8 cellular contexts compared by ENCODE assay signal in the genomic region with DNA sequence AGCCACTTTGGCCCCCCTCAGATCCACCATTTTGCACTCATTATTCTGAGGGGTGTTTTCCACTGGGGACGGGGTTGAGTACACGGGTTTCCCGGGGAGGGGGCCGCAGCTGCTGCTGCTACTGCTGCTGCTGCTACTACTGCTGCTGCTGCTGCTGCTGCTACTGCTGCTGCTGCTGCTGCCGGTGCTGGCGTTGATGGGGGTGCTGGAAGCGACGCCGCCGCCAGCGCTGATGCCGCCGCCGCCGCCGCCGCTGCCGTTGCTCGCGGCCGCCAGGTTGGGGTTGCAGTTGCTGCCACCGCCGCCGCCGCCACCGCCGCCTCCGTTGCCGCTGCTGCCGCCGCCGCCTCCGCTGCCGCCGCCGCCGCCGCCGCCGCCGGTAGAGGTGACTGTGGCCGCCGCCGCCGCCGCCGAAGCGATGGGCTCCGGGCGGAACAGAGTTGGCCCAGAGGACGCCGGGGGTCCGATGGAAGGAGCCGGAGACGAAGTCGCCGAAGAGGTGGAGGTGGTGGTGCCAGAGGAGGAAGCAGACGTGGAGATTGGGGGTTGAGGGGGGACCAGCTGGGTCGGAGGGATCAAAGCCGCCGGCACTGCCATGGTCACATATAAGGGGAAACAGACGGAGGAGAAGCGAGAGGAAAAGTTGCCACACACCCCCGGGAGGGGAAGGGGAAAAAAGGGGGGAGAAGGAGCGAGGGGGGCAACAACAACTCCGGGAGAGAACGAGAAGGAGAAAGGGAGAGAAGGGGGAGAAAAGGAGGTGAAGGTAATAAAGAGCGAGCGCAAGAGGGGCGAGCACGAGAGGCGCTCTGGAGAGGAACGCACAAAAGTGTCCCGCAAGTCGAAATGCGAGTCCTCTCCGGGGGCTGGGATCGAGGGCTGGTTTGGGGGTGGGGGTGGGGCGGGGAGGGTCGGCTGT. TPM values are rescaled to one million over a fixed set of nuclear protein-coding genes. Genes with fewer than 3 reads are reported as not detected.
DNase-seq lines count a peak whose midpoint lies in the region; ATAC-seq and TF ChIP-seq lines count a peak whose summit lies in the region.

No MANE protein-coding gene starts in this region.

- peaks cover 58% of the 10 kb centered on the region for H3K27me3 Mint-ChIP-seq in activated CD8-positive, alpha-beta T cell treated with anti-CD3 and anti-CD28 coated beads, Interleukin-2, amount 10 ng/mL, durations not matched to agents 7 days and 5 days (ENCODE audit: low read depth)
- H3K27me3 Mint-ChIP-seq in neural progenitor cell (ENCODE audit: insufficient read depth, low read depth) = peaks cover 6% of the 10 kb centered on the region

- H3K4me3 Mint-ChIP-seq in activated CD8-positive, alpha-beta T cell treated with anti-CD3 and anti-CD28 coated beads, Interleukin-2, amount 10 ng/mL, durations not matched to agents 7 days and 5 days = peak overlapping the region; percentile 43
- peak overlapping the region; percentile 99 for H3K4me3 Mint-ChIP-seq in neural progenitor cell

- peak overlapping the region; percentile 85 for H3K4me2 ChIP-seq in neural progenitor cell

- H3K79me2 ChIP-seq in neural progenitor cell (ENCODE audit: low read depth) = peaks cover 65% of the 10 kb centered on the region

- H3F3A ChIP-seq in neural progenitor cell (ENCODE audit: low read depth) = peaks cover 32% of the 10 kb centered on the region

- H3K9ac ChIP-seq in neural progenitor cell = no peak overlapping the region

- peaks cover 19% of the 10 kb centered on the region for H3K4me1 Mint-ChIP-seq in activated CD8-positive, alpha-beta T cell treated with anti-CD3 and anti-CD28 coated beads, Interleukin-2, amount 10 ng/mL, durations not matched to agents 7 days and 5 days (ENCODE audit: low read depth)
- peaks cover 44% of the 10 kb centered on the region for H3K4me1 Mint-ChIP-seq in neural progenitor cell

- CTCF ChIA-PET in activated CD8-positive, alpha-beta T cell treated with anti-CD3 and anti-CD28 coated beads, Interleukin-2, amount 10 ng/mL, durations not matched to agents 7 days and 5 days (lab: Charles Lee) = interaction anchor here (2.1 kb wide), 1 partner anchor 13 kb away, joined by 8 read pairs; no protein-coding TSS in a partner anchor

- POLR2A ChIA-PET in activated CD8-positive, alpha-beta T cell treated with anti-CD3 and anti-CD28 coated beads, Interleukin-2, amount 10 ng/mL, durations not matched to agents 7 days and 5 days (lab: Charles Lee) = no interaction called here

- peaks cover 39% of the 10 kb centered on the region for H3K27me3 ChIP-seq in neural progenitor cell

- ATAC-seq in HG03342 (IDR thresholded peaks at IDR 0.05; ENCODE audit: unreplicated experiment) (peak; percentile 4), HG03378 (IDR thresholded peaks at IDR 0.05; ENCODE audit: unreplicated experiment) (no peak), GM19324 (IDR thresholded peaks at IDR 0.05; ENCODE audit: low FRiP score, unreplicated experiment) (no peak), GM21515 (IDR thresholded peaks at IDR 0.05; ENCODE audit: unreplicated experiment) (no peak)
- ATAC-seq in activated CD8-positive, alpha-beta T cell treated with anti-CD3 and anti-CD28 coated beads, Interleukin-2, amount 10 ng/mL, durations not matched to agents 7 days and 5 days = peak; percentile 36

- H3K4me3 ChIP-seq in GM12865 (ENCODE audit: low read depth, low read length) (peak overlapping the region; percentile 47), fibroblast of villous mesenchyme (ENCODE audit: low read depth, low read length) (peak overlapping the region; percentile 80), neural progenitor cell (peak overlapping the region; percentile 96)

- TF ChIP-seq CTCF in GM12865 (IDR thresholded peaks at IDR 0.05; ENCODE audit: insufficient read depth, low read depth, low read length, missing control alignments) (no peak), fibroblast of villous mesenchyme (IDR thresholded peaks at IDR 0.05; ENCODE audit: insufficient read depth, low read depth, low read length) (no peak), neural progenitor cell (IDR thresholded peaks at IDR 0.05) (no peak)

- no peak overlapping the region for H3K27ac Mint-ChIP-seq in activated CD8-positive, alpha-beta T cell treated with anti-CD3 and anti-CD28 coated beads, Interleukin-2, amount 10 ng/mL, durations not matched to agents 7 days and 5 days
- H3K27ac Mint-ChIP-seq in neural progenitor cell = peak overlapping the region; percentile 94

- no peaks in the 10 kb centered on the region for H3K36me3 ChIP-seq in neural progenitor cell

- peaks cover 25% of the 10 kb centered on the region for H4K20me1 ChIP-seq in neural progenitor cell (ENCODE audit: low read depth)

- H3K4me1 ChIP-seq in neural progenitor cell = peaks cover 54% of the 10 kb centered on the region

- H3K9me3 ChIP-seq in neural progenitor cell (ENCODE audit: low read depth) = no peaks in the 10 kb centered on the region

- H3K9me3 Mint-ChIP-seq in activated CD8-positive, alpha-beta T cell treated with anti-CD3 and anti-CD28 coated beads, Interleukin-2, amount 10 ng/mL, durations not matched to agents 7 days and 5 days (ENCODE audit: insufficient read depth) = no peaks in the 10 kb centered on the region
- peaks cover 2% of the 10 kb centered on the region for H3K9me3 Mint-ChIP-seq in neural progenitor cell

- H3K27ac ChIP-seq in neural progenitor cell = no peak overlapping the region

- no peak for DNase-seq in GM12865 (ENCODE audit: low read depth)
- no peak for DNase-seq in activated CD8-positive, alpha-beta T cell treated with anti-CD3 and anti-CD28 coated beads, Interleukin-2, amount 10 ng/mL, durations not matched to agents 7 days and 5 days
- peak; percentile 7 for DNase-seq in fibroblast of villous mesenchyme (ENCODE audit: low read depth)
- peak; percentile 71 for DNase-seq in neural progenitor cell (ENCODE audit: low spot score)

- H2AFZ ChIP-seq in neural progenitor cell (replicated peaks) = peak overlapping the region; percentile 53

- no peaks in the 10 kb centered on the region for H3K36me3 Mint-ChIP-seq in activated CD8-positive, alpha-beta T cell treated with anti-CD3 and anti-CD28 coated beads, Interleukin-2, amount 10 ng/mL, durations not matched to agents 7 days and 5 days (ENCODE audit: low read depth)
- no peaks in the 10 kb centered on the region for H3K36me3 Mint-ChIP-seq in neural progenitor cell

RNA-seq across cellular contexts. Expression of gene DACH1, which starts 0.6 kb away (rescaled TPM):
- total RNA-seq in activated CD8-positive, alpha-beta T cell treated with anti-CD3 and anti-CD28 coated beads, Interleukin-2, amount 10 ng/mL, durations not matched to agents 7 days and 5 days = not detected
- total RNA-seq in fibroblast of villous mesenchyme (0.43 and 1.6 TPM in 2 replicates), neural progenitor cell (ENCODE audit: low replicate concordance) (18.6 and 27.6 TPM in 2 replicates)

Comparison
In these comparisons a context has a peak if more than half of its experiments do, and no peak if none do; other contexts are left out.
1. DNase-seq: peak in fibroblast of villous mesenchyme (single experiment) and neural progenitor cell (single experiment); none in GM12865 (single experiment) and activated CD8-positive, alpha-beta T cell treated with anti-CD3 and anti-CD28 coated beads, Interleukin-2, amount 10 ng/mL, durations not matched to agents 7 days and 5 days (single experiment).
2. ATAC-seq: peak in HG03342 (single experiment) and activated CD8-positive, alpha-beta T cell treated with anti-CD3 and anti-CD28 coated beads, Interleukin-2, amount 10 ng/mL, durations not matched to agents 7 days and 5 days (single experiment); none in HG03378 (single experiment), GM19324 (single experiment) and GM21515 (single experiment).
3. Peak in every context shown above with its lines, with median percentiles within 50 percentile points of each other: H3K4me3 ChIP-seq.